ENCODE assay signal across 1 cellular context in the genomic region with DNA sequence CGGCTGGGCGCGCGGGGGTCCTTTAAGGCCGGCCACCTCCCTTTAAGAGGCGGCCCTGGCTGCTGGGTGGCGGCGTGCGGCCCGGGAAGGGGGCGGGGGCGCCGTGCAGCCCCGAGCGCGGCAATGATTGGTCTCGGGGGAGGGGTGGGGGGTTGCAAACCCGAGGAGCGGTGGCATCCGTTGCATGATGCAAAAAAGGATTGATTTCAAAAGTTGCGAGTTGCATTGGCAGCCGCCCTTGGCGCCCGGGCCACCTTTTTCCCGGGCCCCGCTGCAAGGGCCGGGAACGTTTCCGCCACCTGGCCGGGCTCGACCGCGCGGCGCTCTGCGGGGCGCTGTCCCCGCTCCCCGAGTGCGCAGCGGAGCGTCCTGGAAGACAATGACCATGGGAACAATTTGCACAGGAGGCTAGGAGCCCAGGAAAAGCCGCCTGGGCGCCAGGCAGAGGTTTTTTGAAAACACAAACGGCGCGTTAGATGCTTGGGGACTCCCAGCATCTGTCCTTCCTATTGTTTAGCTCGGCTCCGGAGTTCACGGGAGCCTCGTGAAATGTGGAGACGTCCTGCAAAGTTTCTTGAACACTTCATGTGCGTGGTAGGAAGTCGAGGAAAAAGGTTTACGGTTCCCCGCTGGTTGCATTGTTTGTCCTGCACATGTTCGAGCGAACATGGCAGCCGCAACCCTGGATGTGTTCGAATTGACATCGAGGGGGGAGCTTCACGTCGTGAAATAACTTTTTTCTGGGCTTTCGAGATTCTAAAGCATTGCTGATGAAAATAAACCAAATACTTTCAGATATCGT.
TF ChIP-seq lines count a peak whose summit lies in the region.

A gene with protein sequence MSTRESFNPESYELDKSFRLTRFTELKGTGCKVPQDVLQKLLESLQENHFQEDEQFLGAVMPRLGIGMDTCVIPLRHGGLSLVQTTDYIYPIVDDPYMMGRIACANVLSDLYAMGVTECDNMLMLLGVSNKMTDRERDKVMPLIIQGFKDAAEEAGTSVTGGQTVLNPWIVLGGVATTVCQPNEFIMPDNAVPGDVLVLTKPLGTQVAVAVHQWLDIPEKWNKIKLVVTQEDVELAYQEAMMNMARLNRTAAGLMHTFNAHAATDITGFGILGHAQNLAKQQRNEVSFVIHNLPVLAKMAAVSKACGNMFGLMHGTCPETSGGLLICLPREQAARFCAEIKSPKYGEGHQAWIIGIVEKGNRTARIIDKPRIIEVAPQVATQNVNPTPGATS (minus strand): TSS at position 78 of the 802 bp plus-strand sequence. CDS start 3,343 bp downstream, outside the sequence.

TF ChIP-seq in HepG2, 621 proteins besides CTCF, POLR2A, EP300 and RAD21 (continued from another document):
- no peak for TF ChIP-seq ZNF773 (CRISPR knock-in tag; IDR thresholded peaks at IDR 0.05; ENCODE audit: borderline replicate concordance)
